18 cellular contexts compared by ENCODE assay signal in the genomic region with DNA sequence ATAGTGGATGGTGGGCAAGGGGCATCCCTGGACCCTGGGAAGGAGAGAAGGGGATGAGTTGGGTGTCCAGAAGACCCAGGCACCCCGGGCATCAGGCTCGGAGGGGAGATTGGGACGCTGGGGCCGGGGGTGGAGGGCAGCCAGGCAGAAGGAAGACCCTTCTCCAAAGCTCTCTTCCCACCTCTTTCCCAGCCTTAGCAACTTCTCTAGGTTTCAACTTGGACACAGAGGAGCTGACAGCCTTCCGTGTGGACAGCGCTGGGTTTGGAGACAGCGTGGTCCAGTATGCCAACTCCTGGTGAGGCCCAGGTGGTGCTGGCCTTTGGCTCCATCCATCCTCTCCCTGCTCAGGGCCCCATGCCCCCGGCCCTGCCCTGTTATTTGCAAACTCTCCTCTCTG. TPM values are rescaled to one million over a fixed set of nuclear protein-coding genes. Genes with fewer than 3 reads are reported as not detected.
A peak's percentile ranks its signal among the peaks of the same experiment; 100 is the strongest.
DNase-seq lines count a peak whose midpoint lies in the region; ATAC-seq, FAIRE-seq and TF ChIP-seq lines count a peak whose summit lies in the region.
"Had no signal": no experiment of that assay in that cellular context is flagged by ENCODE, and none has a peak within 500 bp of the region (broad histone marks: within the 10 kb centered on the region; RNA-seq: fewer than 3 reads in every experiment).

No MANE protein-coding gene starts in this region.

- no peaks in the 10 kb centered on the region for H3K9me3 Mint-ChIP-seq in T-helper 2 cell treated with Interferon-gamma antibody and Interleukin-4, amounts not matched to agents 5 μg/mL and 100 μg/mL, for 36 hours
- no peaks in the 10 kb centered on the region for H3K9me3 Mint-ChIP-seq in central memory CD8-positive, alpha-beta T cell

- H3K4me1 ChIP-seq in neutrophil (ENCODE audit: control insufficient read depth in 1 of 2, insufficient read depth in 1 of 2, low read depth in 1 of 2, low read length in 1 of 2): peaks cover 93 to 95% of the 10 kb centered on the region in 2 experiments
- H3K4me1 ChIP-seq: pancreas, transverse colon had no signal

- peak overlapping the region; percentile 98 for H3K27ac Mint-ChIP-seq in T-helper 2 cell treated with Interferon-gamma antibody and Interleukin-4, amounts not matched to agents 5 μg/mL and 100 μg/mL, for 36 hours
- H3K27ac Mint-ChIP-seq in central memory CD8-positive, alpha-beta T cell (ENCODE audit: low read depth): no peak overlapping the region

- no peak for TF ChIP-seq CTCF in neutrophil (IDR thresholded peaks at IDR 0.05)
- TF ChIP-seq CTCF in GM13976 (IDR thresholded peaks at IDR 0.05; ENCODE audit: borderline replicate concordance, control extremely low read depth, extremely low read depth, insufficient read depth, missing control alignments): no peak

- FAIRE-seq in GM12891 (lab: Jason Lieb, UNC): no peak
- no peak for FAIRE-seq in GM19239 (lab: Jason Lieb, UNC)
- FAIRE-seq: pancreas had no signal

- H3K4me3 ChIP-seq in neutrophil (ENCODE audit: low read depth in 1 of 2, low read length in 1 of 2): peak overlapping the region; percentile 78 to 83
- H3K4me3 ChIP-seq: cardiac muscle cell, pancreas had no signal

- H3K27ac ChIP-seq in neutrophil: peak overlapping the region; percentile 99
- H3K27ac ChIP-seq: cardiac muscle cell had no signal

- no peaks in the 10 kb centered on the region for H3K9me3 ChIP-seq in neutrophil
- H3K9me3 ChIP-seq: pancreas, transverse colon had no signal

- no peak for TF ChIP-seq POLR2A in GM12891 (IDR thresholded peaks at IDR 0.05; ENCODE audit: low read depth, low read length)

- H3K4me1 Mint-ChIP-seq in T-helper 2 cell treated with Interferon-gamma antibody and Interleukin-4, amounts not matched to agents 5 μg/mL and 100 μg/mL, for 36 hours (ENCODE audit: low read depth): peaks cover 51% of the 10 kb centered on the region
- H3K4me1 Mint-ChIP-seq in central memory CD8-positive, alpha-beta T cell: peaks cover 52% of the 10 kb centered on the region

- DNase-seq in T-helper 2 cell treated with Interferon-gamma antibody and Interleukin-4, amounts not matched to agents 5 μg/mL and 100 μg/mL, for 36 hours (ENCODE audit: low spot score): no peak
- no peak for DNase-seq in T-helper 2 cell
- no peak for DNase-seq in GM12891 (ENCODE audit: insufficient read length, low spot score)
- DNase-seq in central memory CD8-positive, alpha-beta T cell (ENCODE audit: low spot score in 2 of 2): no peak
- no peak for DNase-seq in GM19239 (ENCODE audit: insufficient read length, low spot score)
- DNase-seq in GM13976 (ENCODE audit: low spot score): no peak
- DNase-seq: 8988T; DMS79 treated with DMSO at 0.1 percent for 48 hours; NCI-H1048; NCI-H748 treated with DMSO at 0.1 percent for 48 hours; stimulated activated CD4-positive, alpha-beta T cell treated with anti-CD3 and anti-CD28 coated beads, Interleukin-4, amount 100 ng/mL, for 24 hours; stimulated activated CD8-positive, alpha-beta memory T cell treated with anti-CD3 and anti-CD28 coated beads, Interleukin-4, amount 100 ng/mL, for 48 hours; transverse colon had no signal

- no peaks in the 10 kb centered on the region for H3K27me3 Mint-ChIP-seq in T-helper 2 cell treated with Interferon-gamma antibody and Interleukin-4, amounts not matched to agents 5 μg/mL and 100 μg/mL, for 36 hours (ENCODE audit: low read depth)
- no peaks in the 10 kb centered on the region for H3K27me3 Mint-ChIP-seq in central memory CD8-positive, alpha-beta T cell

- in situ Hi-C loops in GM13976 (cut with MboI; ENCODE audit: low sequenced_read_pairs, unreplicated experiment): loop anchor here (25.0 kb wide), 1 partner anchor 168 kb away; the partner anchor contains the start of gene FUS

- H3K36me3 Mint-ChIP-seq in T-helper 2 cell treated with Interferon-gamma antibody and Interleukin-4, amounts not matched to agents 5 μg/mL and 100 μg/mL, for 36 hours (ENCODE audit: low read depth): peaks cover 1% of the 10 kb centered on the region
- peaks cover 2% of the 10 kb centered on the region for H3K36me3 Mint-ChIP-seq in central memory CD8-positive, alpha-beta T cell (ENCODE audit: insufficient read depth)

- no peak for ATAC-seq in central memory CD8-positive, alpha-beta T cell (replicated peaks; ENCODE audit: extremely low read depth, poor library complexity, severe bottlenecking)
- ATAC-seq in HG03520 (IDR thresholded peaks at IDR 0.05; ENCODE audit: unreplicated experiment): no peak
- ATAC-seq: Panc1 had no signal

- peaks cover 48% of the 10 kb centered on the region for H3K36me3 ChIP-seq in neutrophil
- H3K36me3 ChIP-seq: cardiac muscle cell, pancreas, transverse colon had no signal

- H3K4me3 Mint-ChIP-seq in T-helper 2 cell treated with Interferon-gamma antibody and Interleukin-4, amounts not matched to agents 5 μg/mL and 100 μg/mL, for 36 hours: peak overlapping the region; percentile 81
- H3K4me3 Mint-ChIP-seq in central memory CD8-positive, alpha-beta T cell: peak overlapping the region; percentile 23

- H3K27me3 ChIP-seq in neutrophil: no peaks in the 10 kb centered on the region
- H3K27me3 ChIP-seq: cardiac muscle cell, pancreas, transverse colon had no signal

TF ChIP-seq in GM12891, 5 proteins besides CTCF, POLR2A, EP300 and RAD21:
- no peak for TF ChIP-seq POLR2AphosphoS5 (IDR thresholded peaks at IDR 0.05; ENCODE audit: low read depth, low read length)
- TF ChIP-seq PAX5 (IDR thresholded peaks at IDR 0.05; ENCODE audit: insufficient read depth, low read length, severe bottlenecking): no peak
- peak; percentile 35; the same call in 1 of the 2 replicates for TF ChIP-seq SPI1 (IDR thresholded peaks at IDR 0.05; ENCODE audit: low read depth, low read length)

RNA-seq across cellular contexts. Expression of gene ITGAX, which starts 0.7 kb away (rescaled TPM):
- 4.5 TPM for polyA plus RNA-seq in GM12891 (2012; ENCODE audit: low read depth, missing spikeins)
- polyA plus RNA-seq: cardiac muscle cell had no signal

RNA-seq across cellular contexts. Expression of gene ITGAD, which starts 37.4 kb away (rescaled TPM):
- polyA plus RNA-seq in GM12891 (2012; ENCODE audit: low read depth, missing spikeins): not detected
- polyA plus RNA-seq: cardiac muscle cell, pancreas had no signal
